Comparison of ENCODE assay signal across 8 cellular contexts in genomic region chr5:95892784-95893354, GRCh38.
DNase-seq lines count a peak whose midpoint lies in the region; ATAC-seq and TF ChIP-seq lines count a peak whose summit lies in the region.

No MANE protein-coding gene starts in this region.

- H3K4me1 ChIP-seq in ascending aorta: no peaks in the 10 kb centered on the region
- no peaks in the 10 kb centered on the region for H3K4me1 ChIP-seq in left lung

- TF ChIP-seq CTCF in ascending aorta (IDR thresholded peaks at IDR 0.05) (peak; percentile 17 to 49 (median 19)), left lung (IDR thresholded peaks at IDR 0.05) (peak; percentile 25)

- H3K4me3 ChIP-seq in ascending aorta (no peak overlapping the region), left lung (no peak overlapping the region)

- no peaks in the 10 kb centered on the region for H3K9me3 ChIP-seq in ascending aorta
- H3K9me3 ChIP-seq in left lung: no peaks in the 10 kb centered on the region

- intact Hi-C loops in ascending aorta (cut with DNase I): no loop called here
- intact Hi-C loops in left lung (cut with DNase I): no loop called here

- H3K27me3 ChIP-seq in ascending aorta (no peaks in the 10 kb centered on the region), left lung (no peaks in the 10 kb centered on the region)

- H3K36me3 ChIP-seq in ascending aorta (peaks cover 84 to 100% of the 10 kb centered on the region in 2 donors), left lung (peaks cover 5 to 92% of the 10 kb centered on the region in 2 donors)

- H3K27ac ChIP-seq in ascending aorta (no peak overlapping the region), left lung (no peak overlapping the region)

- ATAC-seq in GM21825 (IDR thresholded peaks at IDR 0.05; ENCODE audit: unreplicated experiment): peak; percentile 66
- ATAC-seq in left lung: peak; percentile 83
- ATAC-seq in HG03565 (IDR thresholded peaks at IDR 0.05; ENCODE audit: unreplicated experiment): no peak

- peak; percentile 13 for DNase-seq in NCI-H1436 (lab: John Stamatoyannopoulos, UW)
- no peak for DNase-seq in NCI-H1436 treated with DMSO at 0.1 percent for 48 hours (lab: John Stamatoyannopoulos, UW)
- peak; percentile 34 for DNase-seq in NCI-H446 treated with DMSO at 0.1 percent for 48 hours (lab: John Stamatoyannopoulos, UW)
- DNase-seq in ascending aorta (ENCODE audit: low spot score in 2 of 2): no peak
- no peak for DNase-seq in left lung
- DNase-seq in dedifferentiated amniotic fluid mesenchymal stem cell (ENCODE audit: extremely low spot score): no peak

Comparison
In these comparisons a context has a peak if more than half of its experiments do, and no peak if none do; other contexts are left out.
1. DNase-seq: peak in NCI-H1436 (single experiment) and NCI-H446 treated with DMSO at 0.1 percent for 48 hours (single experiment); none in NCI-H1436 treated with DMSO at 0.1 percent for 48 hours (single experiment), ascending aorta (0 of 2), left lung (0 of 2) and dedifferentiated amniotic fluid mesenchymal stem cell (single experiment).